In genomic region chr1:32336963-32337675, GRCh38 we compare ENCODE assay signal across 8 cellular contexts. TPM values are rescaled to one million over a fixed set of nuclear protein-coding genes. Genes with fewer than 3 reads are reported as not detected.
DNase-seq lines count a peak whose midpoint lies in the region; ATAC-seq and TF ChIP-seq lines count a peak whose summit lies in the region.

No MANE protein-coding gene starts in this region.

- intact Hi-C loops in MCF 10A (cut with micrococcal nuclease): no loop called here

- ATAC-seq in HG03521 (IDR thresholded peaks at IDR 0.05; ENCODE audit: unreplicated experiment): no peak
- ATAC-seq in HG03378 (IDR thresholded peaks at IDR 0.05; ENCODE audit: unreplicated experiment): no peak

- peaks cover 27% of the 10 kb centered on the region for H3K36me3 ChIP-seq in SJCRH30

- POLR2A ChIA-PET in MCF 10A (lab: Yijun Ruan, JAX): no interaction called here

- no peaks in the 10 kb centered on the region for H3K9me3 Mint-ChIP-seq in MCF 10A (ENCODE audit: unreplicated experiment)
- H3K9me3 Mint-ChIP-seq in mesothelial cell of epicardium: no peaks in the 10 kb centered on the region

- H3K27me3 ChIP-seq in SJCRH30: no peaks in the 10 kb centered on the region

- no peak for TF ChIP-seq CTCF in MCF 10A (IDR thresholded peaks at IDR 0.05; ENCODE audit: unreplicated experiment)
- TF ChIP-seq CTCF in mesothelial cell of epicardium (IDR thresholded peaks at IDR 0.05; ENCODE audit: unreplicated experiment): no peak

- no TSS peak for BruUV-seq in MCF 10A (replicated peaks; lab: Mats Ljungman, UMichigan)

- no peak overlapping the region for H3K27ac ChIP-seq in SJCRH30

- peaks cover 25% of the 10 kb centered on the region for H3K4me1 ChIP-seq in SJCRH30

- H3K4me3 ChIP-seq in SJCRH30: peak overlapping the region; percentile 98; the same call in 1 of the 2 replicates

- peak; percentile 37 for DNase-seq in activated gamma-delta T cell treated with Interleukin-2 at 50 U/mL for 16 hours
- no peak for DNase-seq in activated gamma-delta T cell (lab: John Stamatoyannopoulos, UW)
- peak; percentile 54 to 67 for DNase-seq in SJCRH30
- DNase-seq in MCF 10A (ENCODE audit: unreplicated experiment): peak; percentile 45
- DNase-seq in mesothelial cell of epicardium (ENCODE audit: low spot score in 2 of 2, unreplicated experiment in 2 of 2): no peak
- DNase-seq in GM19240 (ENCODE audit: insufficient read length, low spot score): no peak

- CTCF ChIA-PET in MCF 10A (lab: Yijun Ruan, JAX): interaction anchor here (0.5 to 1.9 kb wide), 3 partner anchors 121 to 648 kb away, joined by 3 to 5 read pairs (median 3); no protein-coding TSS in a partner anchor

- H3K36me3 Mint-ChIP-seq in MCF 10A (ENCODE audit: insufficient read depth, unreplicated experiment): no peaks in the 10 kb centered on the region
- peaks cover 8% of the 10 kb centered on the region for H3K36me3 Mint-ChIP-seq in mesothelial cell of epicardium

- H3K27me3 Mint-ChIP-seq in MCF 10A (ENCODE audit: insufficient read depth, unreplicated experiment) (no peaks in the 10 kb centered on the region), mesothelial cell of epicardium (ENCODE audit: low read depth) (peaks cover 2% of the 10 kb centered on the region)

- no peaks in the 10 kb centered on the region for H3K9me3 ChIP-seq in SJCRH30 (replicated peaks)

- no peak overlapping the region for H3K27ac Mint-ChIP-seq in MCF 10A (ENCODE audit: low read depth, unreplicated experiment)
- no peak overlapping the region for H3K27ac Mint-ChIP-seq in mesothelial cell of epicardium

- peak overlapping the region; percentile 14 for H3K4me3 Mint-ChIP-seq in MCF 10A (ENCODE audit: unreplicated experiment)
- peak overlapping the region; percentile 59 for H3K4me3 Mint-ChIP-seq in mesothelial cell of epicardium

- H3K4me1 Mint-ChIP-seq in MCF 10A (ENCODE audit: insufficient read depth, unreplicated experiment): no peaks in the 10 kb centered on the region
- H3K4me1 Mint-ChIP-seq in mesothelial cell of epicardium: peaks cover 26% of the 10 kb centered on the region

RNA-seq across cellular contexts. Expression of gene MARCKSL1, which starts 1.1 kb away (rescaled TPM):
- total RNA-seq in SJCRH30 (2014; rRNA removed; shearing (Covaris generic)): 207 and 208 TPM in 2 replicates
- 0.65 and 1.0 TPM in 2 replicates for total RNA-seq in MCF 10A (2022)
- total RNA-seq in mesothelial cell of epicardium: 487 to 496 TPM (median 495 TPM) in 3 replicates

RNA-seq across cellular contexts. Expression of gene FAM229A, which starts 25.2 kb away (rescaled TPM):
- total RNA-seq in SJCRH30 (2014; rRNA removed; shearing (Covaris generic)): 2.1 and 4.2 TPM in 2 replicates
- total RNA-seq in MCF 10A (2022): 13.4 and 19.0 TPM in 2 replicates
- 12.5 to 12.9 TPM (median 12.5 TPM) in 3 replicates for total RNA-seq in mesothelial cell of epicardium

RNA-seq across cellular contexts. Expression of gene TSSK3, which starts 25.2 kb away (rescaled TPM):
- 1.0 and 1.2 TPM in 2 replicates for total RNA-seq in SJCRH30 (2014; rRNA removed; shearing (Covaris generic))
- total RNA-seq in MCF 10A (2022) (2.0 and 2.3 TPM in 2 replicates), mesothelial cell of epicardium (6.6 to 8.1 TPM (median 7.8 TPM) in 3 replicates)

RNA-seq across cellular contexts. Expression of gene HDAC1, which starts 45.2 kb away (rescaled TPM):
- 156 and 160 TPM in 2 replicates for total RNA-seq in SJCRH30 (2014; rRNA removed; shearing (Covaris generic))
- total RNA-seq in MCF 10A (2022): 39.7 and 62.9 TPM in 2 replicates
- total RNA-seq in mesothelial cell of epicardium: 122 to 131 TPM (median 127 TPM) in 3 replicates

RNA-seq across cellular contexts. Expression of gene BSDC1, which starts 57.1 kb away (rescaled TPM):
- total RNA-seq in SJCRH30 (2014; rRNA removed; shearing (Covaris generic)): 49.4 and 54.5 TPM in 2 replicates
- 52.6 and 56.2 TPM in 2 replicates for total RNA-seq in MCF 10A (2022)
- 73.4 to 74.8 TPM (median 74.6 TPM) in 3 replicates for total RNA-seq in mesothelial cell of epicardium

Comparison
In these comparisons a context has a peak if more than half of its experiments do, and no peak if none do; other contexts are left out.
1. DNase-seq: peak in activated gamma-delta T cell treated with Interleukin-2 at 50 U/mL for 16 hours (single experiment), SJCRH30 (2 of 2) and MCF 10A (single experiment); none in activated gamma-delta T cell (single experiment), mesothelial cell of epicardium (0 of 2) and GM19240 (single experiment).
2. RNA of gene MARCKSL1, which starts 1.1 kb away (total RNA-seq): 487 to 496 TPM in mesothelial cell of epicardium and 207 to 208 TPM in SJCRH30; 0.65 to 1.0 TPM in MCF 10A; every median in the first group is over 100 times any median in the second.